In the genomic region with DNA sequence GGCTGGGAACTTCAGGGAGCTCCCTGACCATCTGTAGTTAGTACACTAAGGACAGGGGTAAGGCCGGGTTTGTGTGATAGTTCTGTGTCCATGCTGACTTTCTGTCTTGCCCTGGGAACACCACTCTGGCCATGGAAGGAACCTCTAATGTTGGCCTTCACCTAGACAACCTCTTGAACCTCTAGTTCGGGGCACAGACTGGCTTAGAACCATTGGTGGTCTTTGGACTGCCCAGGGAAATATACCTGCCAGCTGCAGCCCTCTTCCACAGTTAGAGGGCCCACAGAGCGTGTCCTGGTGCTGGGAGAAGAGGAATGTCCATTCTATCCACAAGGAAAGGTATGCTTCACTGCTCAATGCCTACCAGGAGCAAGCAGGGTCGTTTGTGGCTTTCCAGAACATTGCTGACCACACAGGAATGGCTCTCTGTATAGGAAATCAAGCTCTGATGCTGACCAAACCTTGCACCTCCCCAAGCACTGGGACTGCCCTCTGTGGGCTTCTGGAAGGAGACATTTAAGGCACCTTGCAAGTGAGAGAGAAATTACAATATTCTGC, we compare ENCODE assay signal across 25 cellular contexts.
"Had no signal": no experiment of that assay in that cellular context is flagged by ENCODE, and none has a peak within 500 bp of the region (broad histone marks: within the 10 kb centered on the region; RNA-seq: fewer than 3 reads in every experiment).

No MANE protein-coding gene starts in this region.

- H3K27ac Mint-ChIP-seq: immature natural killer cell; naive thymus-derived CD4-positive, alpha-beta T cell; nephron; neural progenitor cell; stimulated activated memory B cell treated with anti-CD40 and anti-IgM and Interleukin-4, amounts not matched to agents 10 μg/mL and 1 μg/mL and 100 μg/mL, for 72 hours had no signal

- FAIRE-seq: colon, endothelial cell of umbilical vein, keratinocyte had no signal

- H3K4me3 Mint-ChIP-seq: immature natural killer cell; naive thymus-derived CD4-positive, alpha-beta T cell; nephron; neural progenitor cell; stimulated activated memory B cell treated with anti-CD40 and anti-IgM and Interleukin-4, amounts not matched to agents 10 μg/mL and 1 μg/mL and 100 μg/mL, for 72 hours had no signal

- H3K4me1 ChIP-seq: esophagus squamous epithelium, neural progenitor cell, prostate gland, spleen, vagina had no signal

- ATAC-seq: left lung; naive thymus-derived CD4-positive, alpha-beta T cell; right cardiac atrium; stimulated activated memory B cell treated with anti-CD40 and anti-IgM and Interleukin-4, amounts not matched to agents 10 μg/mL and 1 μg/mL and 100 μg/mL, for 72 hours; stimulated activated naive CD8-positive, alpha-beta T cell treated with anti-CD3 and anti-CD28 coated beads, Interleukin-15, Interleukin-2, amounts not matched to agents 100 U/mL and 50 U/mL, for 24 hours had no signal

- H3K36me3 ChIP-seq: neural progenitor cell, prostate gland, thoracic aorta, vagina had no signal

- H3K4me3 ChIP-seq: dorsolateral prefrontal cortex, esophagus squamous epithelium, left lung, neural progenitor cell, prostate gland, skin epidermis, spleen, thoracic aorta, tibial nerve, vagina had no signal

- H3K9me3 ChIP-seq: esophagus squamous epithelium, left lung, prostate gland, spleen, thoracic aorta, tibial nerve, vagina had no signal

- H3K9ac ChIP-seq: neural progenitor cell had no signal

- H3K27ac ChIP-seq: dorsolateral prefrontal cortex, esophagus squamous epithelium, left lung, neural progenitor cell, prostate gland, skin epidermis, spleen, thoracic aorta, tibial nerve, vagina had no signal

- H3K4me2 ChIP-seq: neural progenitor cell had no signal

- H3K9me3 Mint-ChIP-seq: immature natural killer cell; naive thymus-derived CD4-positive, alpha-beta T cell; nephron; neural progenitor cell; stimulated activated memory B cell treated with anti-CD40 and anti-IgM and Interleukin-4, amounts not matched to agents 10 μg/mL and 1 μg/mL and 100 μg/mL, for 72 hours had no signal

- H3K27me3 Mint-ChIP-seq: naive thymus-derived CD4-positive, alpha-beta T cell; stimulated activated memory B cell treated with anti-CD40 and anti-IgM and Interleukin-4, amounts not matched to agents 10 μg/mL and 1 μg/mL and 100 μg/mL, for 72 hours had no signal

- H3K27me3 ChIP-seq: dorsolateral prefrontal cortex, esophagus squamous epithelium, left lung, neural progenitor cell, spleen, tibial nerve, vagina had no signal

- H3K4me1 Mint-ChIP-seq: nephron had no signal

- DNase-seq: dorsolateral prefrontal cortex; effector CD8-positive, alpha-beta T cell; esophagus squamous epithelium; foreskin melanocyte; hypothalamus; immature natural killer cell; left lung; mesenchymal stem cell; midbrain; naive thymus-derived CD4-positive, alpha-beta T cell; right cardiac atrium; spleen; stimulated activated CD4-positive, alpha-beta T cell treated with anti-CD3 and anti-CD28 coated beads, Interleukin-4, amount 100 ng/mL, for 4 hours; stimulated activated naive CD8-positive, alpha-beta T cell treated with anti-CD3 and anti-CD28 coated beads, Interleukin-15, Interleukin-2, amounts not matched to agents 100 U/mL and 50 U/mL, for 24 hours had no signal
